Comparison of ENCODE assay signal across 27 cellular contexts in the genomic region with DNA sequence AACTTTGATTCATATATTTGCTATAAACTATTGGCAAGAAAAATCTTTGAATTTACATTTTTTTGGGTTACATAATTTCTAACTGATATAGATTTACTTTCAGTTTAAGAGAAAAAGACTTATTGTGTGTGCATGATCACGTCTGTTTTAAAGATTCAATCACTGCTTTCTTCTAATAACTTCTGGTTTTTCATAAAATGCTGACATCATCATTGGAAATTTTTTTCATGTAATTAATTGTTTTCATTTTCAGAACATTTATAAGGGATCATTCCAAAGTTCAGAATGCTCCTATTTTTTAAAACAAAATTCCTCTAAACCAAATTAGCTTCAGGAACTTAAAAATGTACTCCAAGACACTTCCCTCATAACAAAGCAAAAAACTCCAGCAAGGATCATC.
"Had no signal": no experiment of that assay in that cellular context is flagged by ENCODE, and none has a peak within 500 bp of the region (broad histone marks: within the 10 kb centered on the region; RNA-seq: fewer than 3 reads in every experiment).

No MANE protein-coding gene starts in this region.

- H3K36me3 ChIP-seq: gastrocnemius medialis, left lung, lower lobe of right lung, neutrophil, vagina had no signal

- H3K27me3 Mint-ChIP-seq: activated CD4-positive, alpha-beta T cell treated with anti-CD3 and anti-CD28 coated beads for 36 hours; central memory CD8-positive, alpha-beta T cell; dendritic cell treated with granulocyte-macrophage colony-stimulating factor and Interleukin-4, amounts not matched to agents 40 ng/mL and 50 ng/mL, for 4 days; naive thymus-derived CD8-positive, alpha-beta T cell; stimulated activated memory B cell treated with anti-CD40 and anti-IgM and Interleukin-4, amounts not matched to agents 10 μg/mL and 1 μg/mL and 100 μg/mL, for 72 hours; stimulated activated naive CD8-positive, alpha-beta T cell treated with anti-CD3 and anti-CD28 coated beads, Interleukin-15, amount 100 ng/mL, for 72 hours; type B pancreatic cell had no signal

- H3K36me3 Mint-ChIP-seq: activated naive CD4-positive, alpha-beta T cell treated with anti-CD3 and anti-CD28 coated beads, Interleukin-2, amount 50 U/mL, for 72 hours; naive thymus-derived CD8-positive, alpha-beta T cell; stimulated activated memory B cell treated with anti-CD40 and anti-IgM and Interleukin-4, amounts not matched to agents 10 μg/mL and 1 μg/mL and 100 μg/mL, for 72 hours; type B pancreatic cell had no signal

- H3K4me3 ChIP-seq: gastrocnemius medialis, left lung, lower lobe of right lung, skin epidermis, vagina had no signal

- H3K9me3 Mint-ChIP-seq: type B pancreatic cell had no signal

- H3K9me3 ChIP-seq: gastrocnemius medialis, left lung, lower lobe of right lung, neutrophil, vagina had no signal

- H3K27ac Mint-ChIP-seq: activated CD4-positive, alpha-beta T cell treated with anti-CD3 and anti-CD28 coated beads for 36 hours; activated naive CD4-positive, alpha-beta T cell treated with anti-CD3 and anti-CD28 coated beads, Interleukin-2, amount 50 U/mL, for 72 hours; activated T-cell treated with anti-CD3 and anti-CD28 coated beads, Interleukin-2, amount 50 U/mL, for 72 hours; dendritic cell treated with granulocyte-macrophage colony-stimulating factor and Interleukin-4, amounts not matched to agents 40 ng/mL and 50 ng/mL, for 4 days; naive thymus-derived CD8-positive, alpha-beta T cell; stimulated activated memory B cell treated with anti-CD40 and anti-IgM and Interleukin-4, amounts not matched to agents 10 μg/mL and 1 μg/mL and 100 μg/mL, for 72 hours; stimulated activated naive CD8-positive, alpha-beta T cell treated with anti-CD3 and anti-CD28 coated beads, Interleukin-15, amount 100 ng/mL, for 72 hours; T-helper 2 cell treated with Interferon-gamma antibody and Interleukin-4, amounts not matched to agents 5 μg/mL and 100 μg/mL, for 36 hours; type B pancreatic cell had no signal

- H3K27me3 ChIP-seq: gastrocnemius medialis, left lung, neutrophil, vagina had no signal

- H3K27ac ChIP-seq: epithelial cell of prostate, gastrocnemius medialis, left lung, lower lobe of right lung, neutrophil, skin epidermis, vagina had no signal

- H3K4me3 Mint-ChIP-seq: activated CD4-positive, alpha-beta T cell treated with anti-CD3 and anti-CD28 coated beads for 36 hours; activated T-cell treated with anti-CD3 and anti-CD28 coated beads, Interleukin-2, amount 50 U/mL, for 72 hours; central memory CD8-positive, alpha-beta T cell; dendritic cell treated with granulocyte-macrophage colony-stimulating factor and Interleukin-4, amounts not matched to agents 40 ng/mL and 50 ng/mL, for 4 days; naive thymus-derived CD8-positive, alpha-beta T cell; stimulated activated memory B cell treated with anti-CD40 and anti-IgM and Interleukin-4, amounts not matched to agents 10 μg/mL and 1 μg/mL and 100 μg/mL, for 72 hours; stimulated activated naive CD8-positive, alpha-beta T cell treated with anti-CD3 and anti-CD28 coated beads, Interleukin-15, amount 100 ng/mL, for 72 hours; T-helper 2 cell treated with Interferon-gamma antibody and Interleukin-4, amounts not matched to agents 5 μg/mL and 100 μg/mL, for 36 hours; type B pancreatic cell had no signal

- ATAC-seq: activated CD4-positive, alpha-beta T cell treated with anti-CD3 and anti-CD28 coated beads for 36 hours; activated naive CD4-positive, alpha-beta T cell treated with anti-CD3 and anti-CD28 coated beads, Interleukin-2, amount 50 U/mL, for 72 hours; activated T-cell treated with anti-CD3 and anti-CD28 coated beads, Interleukin-2, amount 50 U/mL, for 72 hours; gastrocnemius medialis; left lung; lower lobe of right lung; naive thymus-derived CD8-positive, alpha-beta T cell; sciatic nerve; stimulated activated memory B cell treated with anti-CD40 and anti-IgM and Interleukin-4, amounts not matched to agents 10 μg/mL and 1 μg/mL and 100 μg/mL, for 72 hours; stimulated activated naive CD8-positive, alpha-beta T cell treated with anti-CD3 and anti-CD28 coated beads, Interleukin-15, amount 100 ng/mL, for 72 hours had no signal

- H3K4me1 ChIP-seq: gastrocnemius medialis, left lung, lower lobe of right lung, vagina had no signal

- H3K4me1 Mint-ChIP-seq: activated CD4-positive, alpha-beta T cell treated with anti-CD3 and anti-CD28 coated beads for 36 hours; central memory CD8-positive, alpha-beta T cell; naive thymus-derived CD8-positive, alpha-beta T cell; stimulated activated memory B cell treated with anti-CD40 and anti-IgM and Interleukin-4, amounts not matched to agents 10 μg/mL and 1 μg/mL and 100 μg/mL, for 72 hours; stimulated activated naive CD8-positive, alpha-beta T cell treated with anti-CD3 and anti-CD28 coated beads, Interleukin-15, amount 100 ng/mL, for 72 hours had no signal

- DNase-seq: activated CD4-positive, alpha-beta T cell treated with anti-CD3 and anti-CD28 coated beads for 36 hours; activated CD4-positive, CD25-positive, alpha-beta regulatory T cell; activated naive CD4-positive, alpha-beta T cell; activated T-cell treated with anti-CD3 and anti-CD28 coated beads for 4 hours; activated T-cell treated with anti-CD3 and anti-CD28 coated beads, Interleukin-2, amount 50 U/mL, for 72 hours; gastrocnemius medialis; glutamatergic neuron; kidney glomerular epithelial cell; left lung; lower lobe of right lung; mesenchymal stem cell; naive thymus-derived CD8-positive, alpha-beta T cell; stimulated activated CD4-positive, alpha-beta T cell treated with anti-CD3 and anti-CD28 coated beads, Interleukin-4, amount 100 ng/mL, for 4 hours; stimulated activated CD8-positive, alpha-beta memory T cell treated with anti-CD3 and anti-CD28 coated beads, Interleukin-4, amount 100 ng/mL, for 48 hours; stimulated activated naive CD8-positive, alpha-beta T cell treated with anti-CD3 and anti-CD28 coated beads, Interleukin-15, amount 100 ng/mL, for 72 hours; substantia nigra had no signal
